Comparison of ENCODE assay signal across 19 cellular contexts in genomic region chr15:92715753-92716152, GRCh38.
DNase-seq lines count a peak whose midpoint lies in the region; ATAC-seq and TF ChIP-seq lines count a peak whose summit lies in the region.
"Had no signal": no experiment of that assay in that cellular context is flagged by ENCODE, and none has a peak within 500 bp of the region (broad histone marks: within the 10 kb centered on the region; RNA-seq: fewer than 3 reads in every experiment).

No MANE protein-coding gene starts in this region.

- H3K9me3 Mint-ChIP-seq in neural progenitor cell: peaks cover 9% of the 10 kb centered on the region
- H3K9me3 Mint-ChIP-seq: activated T-helper 2 cell treated with anti-CD3 and anti-CD28 coated beads, Interferon-gamma antibody, Interleukin-2, Interleukin-4, amounts not matched to agents 10 μg/mL and 5 μg/mL and 100 μg/mL, durations not matched to agents 14 hours and 24 hours and 36 hours; stimulated activated naive CD8-positive, alpha-beta T cell treated with anti-CD3 and anti-CD28 coated beads, Interleukin-15, amount 100 ng/mL, for 72 hours had no signal

- H3K27ac Mint-ChIP-seq in neural progenitor cell: peak overlapping the region; percentile 83
- H3K27ac Mint-ChIP-seq: activated T-helper 2 cell treated with anti-CD3 and anti-CD28 coated beads, Interferon-gamma antibody, Interleukin-2, Interleukin-4, amounts not matched to agents 10 μg/mL and 5 μg/mL and 100 μg/mL, durations not matched to agents 14 hours and 24 hours and 36 hours; stimulated activated naive CD8-positive, alpha-beta T cell treated with anti-CD3 and anti-CD28 coated beads, Interleukin-15, amount 100 ng/mL, for 72 hours; T-helper 17 cell had no signal

- H3K9ac ChIP-seq in SK-N-MC (ENCODE audit: insufficient read length): no peak overlapping the region
- H3K9ac ChIP-seq in neural progenitor cell: no peak overlapping the region

- H3K4me1 ChIP-seq in neural progenitor cell: peaks cover 11% of the 10 kb centered on the region
- H3K4me1 ChIP-seq: prostate gland had no signal

- DNase-seq in Ammon's horn (ENCODE audit: low spot score) (peak; percentile 19), SK-N-MC (ENCODE audit: low read depth, low spot score) (no peak), fibroblast of peridontal ligament (ENCODE audit: extremely low read depth) (peak; percentile 52), neural progenitor cell (ENCODE audit: low spot score) (peak; percentile 57), NCI-H510A treated with DMSO at 0.1 percent for 48 hours (lab: John Stamatoyannopoulos, UW) (no peak), DMS153 (lab: John Stamatoyannopoulos, UW) (no peak)
- DNase-seq: CD8-positive, alpha-beta memory T cell; cortex of kidney; KBM-7; NCI-H2171 treated with DMSO at 0.1 percent for 48 hours; NK-92 treated with Interleukin-12 subunit alpha and Interleukin-12 subunit beta, amount 100 ng/mL, for 24 hours; stimulated activated naive CD8-positive, alpha-beta T cell treated with anti-CD3 and anti-CD28 coated beads, Interleukin-15, amount 100 ng/mL, for 72 hours; T-helper 17 cell had no signal

- H3K27me3 ChIP-seq in neural progenitor cell: peaks cover 31% of the 10 kb centered on the region

- ATAC-seq in HG03457 (IDR thresholded peaks at IDR 0.05; ENCODE audit: unreplicated experiment) (no peak), GM19395 (IDR thresholded peaks at IDR 0.05; ENCODE audit: unreplicated experiment) (no peak)
- ATAC-seq: activated CD4-positive, CD25-positive, alpha-beta regulatory T cell treated with anti-CD3 and anti-CD28 coated beads, Interleukin-2, amount 50 U/mL, for 24 hours; stimulated activated naive CD8-positive, alpha-beta T cell treated with anti-CD3 and anti-CD28 coated beads, Interleukin-15, amount 100 ng/mL, for 72 hours; T-helper 17 cell had no signal

- peak overlapping the region; percentile 26 for H3K4me3 Mint-ChIP-seq in neural progenitor cell
- H3K4me3 Mint-ChIP-seq: stimulated activated naive CD8-positive, alpha-beta T cell treated with anti-CD3 and anti-CD28 coated beads, Interleukin-15, amount 100 ng/mL, for 72 hours had no signal

- H4K20me1 ChIP-seq in neural progenitor cell (ENCODE audit: low read depth): no peaks in the 10 kb centered on the region

- no peak for TF ChIP-seq CTCF in neural progenitor cell (IDR thresholded peaks at IDR 0.05)

- H3F3A ChIP-seq in neural progenitor cell (ENCODE audit: low read depth): peaks cover 15% of the 10 kb centered on the region

- H3K4me3 ChIP-seq in SK-N-MC (no peak overlapping the region), neural progenitor cell (no peak overlapping the region)
- H3K4me3 ChIP-seq: prostate gland had no signal

- peak overlapping the region; percentile 87 for H3K4me2 ChIP-seq in neural progenitor cell

- H3K36me3 Mint-ChIP-seq in neural progenitor cell: peaks cover 3% of the 10 kb centered on the region

- H3K4me1 Mint-ChIP-seq in neural progenitor cell: peaks cover 19% of the 10 kb centered on the region

- H3K27me3 Mint-ChIP-seq in neural progenitor cell (ENCODE audit: insufficient read depth, low read depth): peaks cover 2% of the 10 kb centered on the region

- H3K9me3 ChIP-seq in SK-N-MC (ENCODE audit: low read depth, low read length) (no peaks in the 10 kb centered on the region), neural progenitor cell (ENCODE audit: low read depth) (no peaks in the 10 kb centered on the region)
- H3K9me3 ChIP-seq: prostate gland had no signal

- no peaks in the 10 kb centered on the region for H3K79me2 ChIP-seq in neural progenitor cell (ENCODE audit: low read depth)

- peak overlapping the region; percentile 55 for H2AFZ ChIP-seq in neural progenitor cell (replicated peaks)

- H3K36me3 ChIP-seq in SK-N-MC (ENCODE audit: insufficient read depth, low read length) (no peaks in the 10 kb centered on the region), neural progenitor cell (no peaks in the 10 kb centered on the region)
- H3K36me3 ChIP-seq: prostate gland had no signal

- H3K27ac ChIP-seq in SK-N-MC (peak overlapping the region; percentile 40), neural progenitor cell (no peak overlapping the region)
- H3K27ac ChIP-seq: HL-60 had no signal

Comparison
In these comparisons a context has a peak if more than half of its experiments do, and no peak if none do; other contexts are left out.
1. DNase-seq: peak in Ammon's horn (single experiment), fibroblast of peridontal ligament (single experiment) and neural progenitor cell (single experiment); none in SK-N-MC (single experiment), NCI-H510A treated with DMSO at 0.1 percent for 48 hours (single experiment) and DMS153 (single experiment).